ENCODE assay signal across 8 cellular contexts in the genomic region with DNA sequence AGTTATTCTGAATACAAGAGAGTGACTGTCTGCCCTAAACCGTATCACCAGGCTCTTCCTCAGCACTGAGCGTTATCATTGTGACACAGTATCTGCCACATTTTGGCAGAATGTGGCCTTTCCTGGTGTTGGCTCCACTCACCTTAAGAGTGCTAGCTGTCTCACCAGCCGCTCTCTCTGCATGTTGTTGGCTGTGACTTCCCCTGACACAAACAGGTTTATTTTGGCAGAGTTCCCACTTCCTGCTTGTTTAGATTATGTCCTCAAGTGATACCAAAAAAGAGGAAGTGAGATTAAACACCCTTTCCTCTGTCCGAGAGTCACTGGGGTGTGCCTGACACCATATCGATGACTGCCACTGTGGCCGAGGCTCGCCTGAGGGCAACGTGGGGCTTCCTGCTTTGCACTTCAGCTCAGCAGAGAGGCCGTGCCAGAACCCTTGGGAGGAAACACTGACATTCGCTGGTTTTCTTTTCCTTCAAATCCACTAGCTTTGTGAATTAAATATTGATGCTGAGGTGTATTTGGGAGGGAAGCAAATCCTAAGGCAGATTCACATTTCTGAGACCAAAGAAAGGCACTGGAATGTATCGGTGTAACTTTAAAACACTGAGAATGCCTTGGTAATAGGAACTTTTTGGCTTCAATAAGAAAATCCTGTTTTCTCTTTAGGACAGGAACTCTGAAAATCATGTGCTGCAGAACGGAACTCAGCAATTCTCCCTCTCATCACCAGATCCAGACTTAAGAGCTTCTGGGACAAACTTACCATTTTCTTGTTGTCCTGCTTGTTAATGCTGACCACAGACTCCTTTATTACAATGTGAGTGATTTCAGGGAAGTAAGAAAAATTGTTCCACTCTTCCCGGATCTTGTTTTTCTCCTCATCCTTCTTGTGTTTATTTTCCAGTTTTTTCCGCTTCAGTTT.
DNase-seq lines count a peak whose midpoint lies in the region; ATAC-seq and TF ChIP-seq lines count a peak whose summit lies in the region.

No MANE protein-coding gene starts in this region.

- no peak for TF ChIP-seq POLR2A in Peyer's patch (IDR thresholded peaks at IDR 0.05)

- no peaks in the 10 kb centered on the region for H3K9me3 Mint-ChIP-seq in activated naive CD8-positive, alpha-beta T cell treated with anti-CD3 and anti-CD28 coated beads for 36 hours

- H3K27ac ChIP-seq in Peyer's patch, result peak overlapping the region; percentile 20 to 62 (median 34)

- peaks cover 0 to 23% (median 4%) of the 10 kb centered on the region in 4 donors for H3K4me1 ChIP-seq in Peyer's patch

- H3K27me3 Mint-ChIP-seq in activated naive CD8-positive, alpha-beta T cell treated with anti-CD3 and anti-CD28 coated beads for 36 hours, result no peaks in the 10 kb centered on the region

- H3K4me3 ChIP-seq in Peyer's patch, result no peak overlapping the region

- no peak for TF ChIP-seq CTCF in Peyer's patch (IDR thresholded peaks at IDR 0.05)

- DNase-seq in NCI-H2196 (lab: John Stamatoyannopoulos, UW; ENCODE audit: unreplicated experiment) (peak; percentile 10), NCI-H2196 treated with DMSO at 0.1 percent for 48 hours (lab: John Stamatoyannopoulos, UW; ENCODE audit: unreplicated experiment) (no peak), Peyer's patch (peak in 2 of 3 donors; percentile 86 to 92), medulla oblongata (ENCODE audit: extremely low spot score) (peak; percentile 81), superior temporal gyrus (ENCODE audit: extremely low spot score) (peak; percentile 27), NCI-H1436 (lab: John Stamatoyannopoulos, UW) (no peak)
- DNase-seq in activated naive CD8-positive, alpha-beta T cell treated with anti-CD3 and anti-CD28 coated beads for 36 hours, result peak; percentile 30

- H3K36me3 Mint-ChIP-seq in activated naive CD8-positive, alpha-beta T cell treated with anti-CD3 and anti-CD28 coated beads for 36 hours, result peaks cover 28% of the 10 kb centered on the region

- H3K27ac Mint-ChIP-seq in activated naive CD8-positive, alpha-beta T cell treated with anti-CD3 and anti-CD28 coated beads for 36 hours, result peak overlapping the region; percentile 64

- H3K27me3 ChIP-seq in Peyer's patch, result no peaks in the 10 kb centered on the region

- peaks cover 18% of the 10 kb centered on the region for H3K4me1 Mint-ChIP-seq in activated naive CD8-positive, alpha-beta T cell treated with anti-CD3 and anti-CD28 coated beads for 36 hours

- peaks cover 0 to 58% (median 2%) of the 10 kb centered on the region in 3 donors for H3K36me3 ChIP-seq in Peyer's patch

- ATAC-seq in HG03066 (IDR thresholded peaks at IDR 0.05; ENCODE audit: low read depth, unreplicated experiment), result peak; percentile 99

- no peaks in the 10 kb centered on the region for H3K9me3 ChIP-seq in Peyer's patch

- no peak overlapping the region for H3K4me3 Mint-ChIP-seq in activated naive CD8-positive, alpha-beta T cell treated with anti-CD3 and anti-CD28 coated beads for 36 hours

Comparison
In these comparisons a context has a peak if more than half of its experiments do, and no peak if none do; other contexts are left out.
1. DNase-seq: peak in NCI-H2196 (single experiment), Peyer's patch (2 of 3), activated naive CD8-positive, alpha-beta T cell treated with anti-CD3 and anti-CD28 coated beads for 36 hours (single experiment), medulla oblongata (single experiment) and superior temporal gyrus (single experiment); none in NCI-H2196 treated with DMSO at 0.1 percent for 48 hours (single experiment) and NCI-H1436 (single experiment).